In the genomic region with DNA sequence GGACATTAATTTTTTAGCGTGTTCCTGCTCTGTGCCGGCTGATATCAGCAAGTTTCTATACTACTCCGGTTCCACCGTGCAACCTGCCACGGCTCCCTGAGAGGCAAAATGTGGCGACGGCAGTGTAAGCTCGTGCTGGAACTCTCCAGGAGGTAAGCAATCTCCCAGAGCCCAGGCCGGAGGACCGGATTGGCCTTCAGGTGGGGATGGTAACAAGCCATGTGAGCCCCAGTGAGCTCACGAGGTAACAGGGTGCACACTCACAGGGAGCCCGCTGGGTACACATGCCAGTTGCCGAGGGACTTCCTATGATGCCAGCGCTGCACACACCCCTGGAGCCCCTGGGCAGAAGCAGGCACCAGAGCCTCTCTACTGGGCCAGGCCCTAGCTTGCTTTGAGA, we compare ENCODE assay signal across 15 cellular contexts. TPM values are rescaled to one million over a fixed set of nuclear protein-coding genes. Genes with fewer than 3 reads are reported as not detected.
DNase-seq lines count a peak whose midpoint lies in the region; ATAC-seq and TF ChIP-seq lines count a peak whose summit lies in the region.
"Had no signal": no experiment of that assay in that cellular context is flagged by ENCODE, and none has a peak within 500 bp of the region (broad histone marks: within the 10 kb centered on the region; RNA-seq: fewer than 3 reads in every experiment).

No MANE protein-coding gene starts in this region.

- H3K9ac ChIP-seq in endodermal cell (ENCODE audit: extremely low read depth, low read length, poor library complexity, severe bottlenecking), result no peak overlapping the region
- H3K9ac ChIP-seq: BLaER1 treated with 17β-estradiol and CSF1 and Interleukin-3, amounts not matched to agents 10 nM and 100 nM had no signal

- intact Hi-C loops in sigmoid colon (cut with DNase I), result no loop called here

- H3K4me3 Mint-ChIP-seq in endodermal cell, result no peak overlapping the region
- H3K4me3 Mint-ChIP-seq in neural crest cell, result no peak overlapping the region
- H3K4me3 Mint-ChIP-seq: CD4-positive, CD25-positive, alpha-beta regulatory T cell; H9 had no signal

- TF ChIP-seq CTCF in endodermal cell (conservative IDR thresholded peaks at IDR 0.05) (no peak), neural crest cell (conservative IDR thresholded peaks at IDR 0.05) (no peak), sigmoid colon (IDR thresholded peaks at IDR 0.05) (no peak)

- DNase-seq in endodermal cell (peak; percentile 41), neural crest cell (ENCODE audit: low read depth, low spot score) (no peak), sigmoid colon (peak; percentile 54), HCEC 1CT (no peak)
- DNase-seq in NK-92 treated with Interleukin-12 subunit alpha and Interleukin-12 subunit beta, amount 100 ng/mL, for 24 hours (lab: John Stamatoyannopoulos, UW), result no peak
- DNase-seq: AML-193; CD4-positive, CD25-positive, alpha-beta regulatory T cell; DMS53; GOT3; H9 had no signal

- 95 to 96% methylated on average over 14 of the region's 14 CpGs for WGBS in endodermal cell (ENCODE audit: insufficient coverage in 1 of 2, insufficient read length in 1 of 2), 2 experiments
- WGBS in sigmoid colon, 2 donors, result 96 to 97% methylated on average over 14 of the region's 14 CpGs

- no peak overlapping the region for H3K27ac ChIP-seq in endodermal cell (ENCODE audit: low read depth, low read length)
- H3K27ac ChIP-seq in sigmoid colon, result no peak overlapping the region
- H3K27ac ChIP-seq: A549; BLaER1 treated with 17β-estradiol and CSF1 and Interleukin-3, amounts not matched to agents 10 nM and 100 nM had no signal

- H3K36me3 ChIP-seq in endodermal cell (ENCODE audit: control insufficient read depth, insufficient read depth, low read length) (peaks cover 27% of the 10 kb centered on the region), sigmoid colon (peaks cover 0 to 50% (median 11%) of the 10 kb centered on the region in 4 donors)

- H3K27me3 Mint-ChIP-seq in endodermal cell (ENCODE audit: insufficient read depth) (no peaks in the 10 kb centered on the region), neural crest cell (ENCODE audit: low read depth) (no peaks in the 10 kb centered on the region)
- H3K27me3 Mint-ChIP-seq: CD4-positive, CD25-positive, alpha-beta regulatory T cell had no signal

- H3K4me3 ChIP-seq in endodermal cell (ENCODE audit: low read length) (no peak overlapping the region), sigmoid colon (no peak overlapping the region)
- H3K4me3 ChIP-seq: A549; BLaER1 treated with 17β-estradiol and CSF1 and Interleukin-3, amounts not matched to agents 10 nM and 100 nM; K562 had no signal

- TF ChIP-seq EP300 in sigmoid colon (IDR thresholded peaks at IDR 0.05), result no peak

- TF ChIP-seq POLR2A in sigmoid colon (IDR thresholded peaks at IDR 0.05), result no peak

- peaks cover 16% of the 10 kb centered on the region for H3K9me3 Mint-ChIP-seq in endodermal cell
- H3K9me3 Mint-ChIP-seq in neural crest cell, result peaks cover 5% of the 10 kb centered on the region
- H3K9me3 Mint-ChIP-seq: CD4-positive, CD25-positive, alpha-beta regulatory T cell had no signal

- H3K27ac Mint-ChIP-seq in endodermal cell (no peak overlapping the region), neural crest cell (ENCODE audit: unreplicated experiment) (peak overlapping the region; percentile 62)

- H3K27me3 ChIP-seq in endodermal cell (ENCODE audit: control insufficient read depth, insufficient read depth, low read length, poor library complexity, severe bottlenecking), result no peaks in the 10 kb centered on the region
- H3K27me3 ChIP-seq in sigmoid colon, result no peaks in the 10 kb centered on the region
- H3K27me3 ChIP-seq: BLaER1 treated with 17β-estradiol and CSF1 and Interleukin-3, amounts not matched to agents 10 nM and 100 nM had no signal

- H3K4me1 ChIP-seq in endodermal cell (ENCODE audit: control insufficient read depth, insufficient read depth, low read length) (no peaks in the 10 kb centered on the region), sigmoid colon (no peaks in the 10 kb centered on the region)
- H3K4me1 ChIP-seq: A549 had no signal

- H3K4me1 Mint-ChIP-seq in endodermal cell (peaks cover 9% of the 10 kb centered on the region), neural crest cell (peaks cover 4% of the 10 kb centered on the region)

- ATAC-seq in HG02938 (IDR thresholded peaks at IDR 0.05; ENCODE audit: unreplicated experiment), result no peak
- no peak for ATAC-seq in GM19395 (IDR thresholded peaks at IDR 0.05; ENCODE audit: unreplicated experiment)
- ATAC-seq: A549, K562 had no signal

- peaks cover 33% of the 10 kb centered on the region for H3K36me3 Mint-ChIP-seq in endodermal cell (ENCODE audit: low read depth)
- peaks cover 18% of the 10 kb centered on the region for H3K36me3 Mint-ChIP-seq in neural crest cell (ENCODE audit: low read depth)

- H3K9me3 ChIP-seq in endodermal cell (ENCODE audit: control insufficient read depth, low read length) (peaks cover 9% of the 10 kb centered on the region), sigmoid colon (no peaks in the 10 kb centered on the region)
- H3K9me3 ChIP-seq: A549 had no signal

RNA-seq across cellular contexts. Expression of a gene that starts 38.5 kb away (rescaled TPM):
- total RNA-seq in endodermal cell (10 to 100 TPM; 31.3 to 33.4 TPM), neural crest cell (33.5 and 35.0 TPM in 2 replicates), sigmoid colon (10 to 100 TPM; 33.5 to 41.1 (median 37.2) TPM)
- 23.2 TPM for polyA plus RNA-seq in endodermal cell (2013, experiment 1 of 2)
- polyA plus RNA-seq in endodermal cell (2013, experiment 2 of 2), result 22.0 TPM
- 10 to 100 TPM; 24.6 to 33.0 (median 30.3) TPM for polyA plus RNA-seq in sigmoid colon

RNA-seq across cellular contexts. Expression of a gene that starts 52.1 kb away (rescaled TPM):
- total RNA-seq in endodermal cell (10 to 100 TPM; 53.0 to 53.2 TPM), neural crest cell (81.5 and 92.3 TPM in 2 replicates), sigmoid colon (10 to 100 TPM; 44.1 to 77.5 (median 46.7) TPM)
- 29.5 TPM for polyA plus RNA-seq in endodermal cell (2013, experiment 1 of 2)
- polyA plus RNA-seq in endodermal cell (2013, experiment 2 of 2), result 28.6 TPM
- polyA plus RNA-seq in sigmoid colon, result 10 to 100 TPM; 35.4 to 75.9 (median 36.6) TPM

RNA-seq across cellular contexts. Expression of a gene that starts 59.6 kb away (rescaled TPM):
- total RNA-seq in endodermal cell (10 to 100 TPM; 23.2 to 23.6 TPM), neural crest cell (26.8 and 29.6 TPM in 2 replicates), sigmoid colon (10 to 100 TPM; 16.8 to 24.0 (median 21.9) TPM)
- polyA plus RNA-seq in endodermal cell (2013, experiment 1 of 2), result 23.8 TPM
- 25.8 TPM for polyA plus RNA-seq in endodermal cell (2013, experiment 2 of 2)
- polyA plus RNA-seq in sigmoid colon, result 10 to 100 TPM; 11.3 to 16.2 (median 15.4) TPM

Comparison
In these comparisons a context has a peak if more than half of its experiments do, and no peak if none do; other contexts are left out.
1. DNase-seq: peak in endodermal cell (single experiment) and sigmoid colon (single experiment); none in neural crest cell (single experiment), NK-92 treated with Interleukin-12 subunit alpha and Interleukin-12 subunit beta, amount 100 ng/mL, for 24 hours (single experiment) and HCEC 1CT (single experiment).